Comparison of ENCODE assay signal across 10 cellular contexts in the genomic region with DNA sequence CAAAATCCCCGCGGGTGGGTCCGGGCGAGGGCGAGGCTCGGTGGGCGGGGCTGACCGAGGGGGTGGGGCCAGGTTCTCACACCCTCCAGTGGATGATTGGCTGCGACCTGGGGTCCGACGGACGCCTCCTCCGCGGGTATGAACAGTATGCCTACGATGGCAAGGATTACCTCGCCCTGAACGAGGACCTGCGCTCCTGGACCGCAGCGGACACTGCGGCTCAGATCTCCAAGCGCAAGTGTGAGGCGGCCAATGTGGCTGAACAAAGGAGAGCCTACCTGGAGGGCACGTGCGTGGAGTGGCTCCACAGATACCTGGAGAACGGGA. TPM values are rescaled to one million over a fixed set of nuclear protein-coding genes. Genes with fewer than 3 reads are reported as not detected.
A peak's percentile ranks its signal among the peaks of the same experiment; 100 is the strongest.
DNase-seq lines count a peak whose midpoint lies in the region; ATAC-seq lines count a peak whose summit lies in the region.
"Had no signal": no experiment of that assay in that cellular context is flagged by ENCODE, and none has a peak within 500 bp of the region (broad histone marks: within the 10 kb centered on the region; RNA-seq: fewer than 3 reads in every experiment).

No MANE protein-coding gene starts in this region.

- H3K4me3 ChIP-seq in HUES64 (ENCODE audit: low read length) (peak overlapping the region; percentile 60), iPS-18a (ENCODE audit: low read length) (peak overlapping the region; percentile 56)
- H3K4me3 ChIP-seq: SK-N-MC had no signal

- 35% methylated on average over 26 of the region's 26 CpGs for WGBS in HUES64

- H3K9me3 ChIP-seq in HUES64 (ENCODE audit: insufficient read depth, low read depth, low read length), result no peaks in the 10 kb centered on the region
- no peaks in the 10 kb centered on the region for H3K9me3 ChIP-seq in iPS-18a (ENCODE audit: control insufficient read depth, low read depth, low read length)

- H3K36me3 ChIP-seq in HUES64 (ENCODE audit: insufficient read depth, low read length), result no peaks in the 10 kb centered on the region
- no peaks in the 10 kb centered on the region for H3K36me3 ChIP-seq in iPS-18a (ENCODE audit: control insufficient read depth, low read depth, low read length)

- H3K27me3 ChIP-seq in HUES64 (ENCODE audit: insufficient read depth, low read length) (peaks cover 70% of the 10 kb centered on the region), iPS-18a (ENCODE audit: control insufficient read depth, insufficient read depth, low read length) (peaks cover 55% of the 10 kb centered on the region)

- H3K9ac ChIP-seq in HUES64 (ENCODE audit: low read depth, low read length) (no peak overlapping the region), iPS-18a (ENCODE audit: low read length) (no peak overlapping the region)

- H3K27ac ChIP-seq in HUES64 (ENCODE audit: low read depth, low read length) (no peak overlapping the region), iPS-18a (ENCODE audit: low read length) (no peak overlapping the region)
- H3K27ac ChIP-seq: SK-N-MC had no signal

- peak; percentile 41 for DNase-seq in activated naive CD4-positive, alpha-beta T cell treated with Interleukin-2 at 50 U/mL for 16 hours
- DNase-seq in stimulated activated CD4-positive, alpha-beta T cell treated with anti-CD3 and anti-CD28 coated beads, Interleukin-4, amount 100 ng/mL, for 24 hours, result peak; percentile 31
- DNase-seq in NCI-H1417 treated with DMSO at 0.1 percent for 48 hours (lab: John Stamatoyannopoulos, UW) (no peak), SKM-1 treated with dmso at 0.1 percent for 144 hours (lab: John Stamatoyannopoulos, UW; ENCODE audit: unreplicated experiment) (no peak), HuH-7 (ENCODE audit: low spot score) (no peak)
- DNase-seq: NCI-H1694 had no signal

- ATAC-seq in HG02852 (IDR thresholded peaks at IDR 0.05; ENCODE audit: unreplicated experiment), result no peak

- H3K4me1 ChIP-seq in HUES64 (ENCODE audit: insufficient read depth, low read length), result no peaks in the 10 kb centered on the region
- H3K4me1 ChIP-seq in iPS-18a (ENCODE audit: control insufficient read depth, low read depth, low read length), result no peaks in the 10 kb centered on the region

RNA-seq across cellular contexts. Expression of a gene that starts 0.8 kb away (rescaled TPM):
- polyA plus RNA-seq in HUES64 (2013, experiment 1 of 2), result 0.65 TPM
- polyA plus RNA-seq in HUES64 (2013, experiment 2 of 2), result 1.3 TPM

Comparison
In these comparisons a context has a peak if more than half of its experiments do, and no peak if none do; other contexts are left out.
1. DNase-seq: peak in activated naive CD4-positive, alpha-beta T cell treated with Interleukin-2 at 50 U/mL for 16 hours (single experiment) and stimulated activated CD4-positive, alpha-beta T cell treated with anti-CD3 and anti-CD28 coated beads, Interleukin-4, amount 100 ng/mL, for 24 hours (single experiment); none in NCI-H1417 treated with DMSO at 0.1 percent for 48 hours (single experiment), SKM-1 treated with dmso at 0.1 percent for 144 hours (single experiment) and HuH-7 (single experiment).